Comparison of ENCODE assay signal across 18 cellular contexts in genomic region chr15:69575387-69575786, GRCh38.
A peak's percentile ranks its signal among the peaks of the same experiment; 100 is the strongest.
DNase-seq lines count a peak whose midpoint lies in the region; ATAC-seq and TF ChIP-seq lines count a peak whose summit lies in the region.
"Had no signal": no experiment of that assay in that cellular context is flagged by ENCODE, and none has a peak within 500 bp of the region (broad histone marks: within the 10 kb centered on the region; RNA-seq: fewer than 3 reads in every experiment).

No MANE protein-coding gene starts in this region.

- H3K27ac ChIP-seq in BLaER1 treated with 17β-estradiol and CSF1 and Interleukin-3, amounts not matched to agents 10 nM and 100 nM: no peak overlapping the region
- H3K27ac ChIP-seq in VCaP (peak overlapping the region; percentile 69), neutrophil (peak overlapping the region; percentile 41)
- H3K27ac ChIP-seq: HL-60, KMS-11, Peyer's patch, SK-N-MC had no signal

- ATAC-seq in HG03432 (IDR thresholded peaks at IDR 0.05; ENCODE audit: unreplicated experiment) (no peak), GM18505 (IDR thresholded peaks at IDR 0.05; ENCODE audit: unreplicated experiment) (no peak)

- no peak for TF ChIP-seq CTCF in VCaP (conservative IDR thresholded peaks at IDR 0.05)
- no peak for TF ChIP-seq CTCF in neutrophil (IDR thresholded peaks at IDR 0.05)

- no peaks in the 10 kb centered on the region for H3K9me3 ChIP-seq in BLaER1 treated with 17β-estradiol and CSF1 and Interleukin-3, amounts not matched to agents 10 nM and 100 nM (replicated peaks in 1 of 11)
- no peaks in the 10 kb centered on the region for H3K9me3 ChIP-seq in neutrophil
- H3K9me3 ChIP-seq: Caco-2, Peyer's patch had no signal

- no peak overlapping the region for H3K9ac ChIP-seq in BLaER1 treated with 17β-estradiol and CSF1 and Interleukin-3, amounts not matched to agents 10 nM and 100 nM
- H3K9ac ChIP-seq: KMS-11 had no signal

- DNase-seq in DMS53 (lab: John Stamatoyannopoulos, UW) (peak; percentile 26), DMS53 treated with DMSO at 0.1 percent for 48 hours (lab: John Stamatoyannopoulos, UW; ENCODE audit: unreplicated experiment) (no peak), LoVo (ENCODE audit: low spot score) (no peak)
- DNase-seq: Caco-2, GF-D8, HCEC 1CT, NCI-H1417 treated with DMSO at 0.1 percent for 48 hours, NCI-H2081 treated with DMSO at 0.1 percent for 48 hours, SIG-M5 had no signal

- H3K4me3 ChIP-seq in BLaER1 treated with 17β-estradiol and CSF1 and Interleukin-3, amounts not matched to agents 10 nM and 100 nM: no peak overlapping the region
- no peak overlapping the region for H3K4me3 ChIP-seq in neutrophil (ENCODE audit: low read depth in 1 of 2, low read length in 1 of 2)
- H3K4me3 ChIP-seq: Peyer's patch, SK-N-MC had no signal

- peak overlapping the region in 9 of 11 experiments; percentile 48 to 85 (median 54); a peak in 14 of 22 replicates for H3K4me2 ChIP-seq in BLaER1 treated with 17β-estradiol and CSF1 and Interleukin-3, amounts not matched to agents 10 nM and 100 nM
- H3K4me2 ChIP-seq: KMS-11 had no signal

- peaks cover 20 to 50% (median 26%) of the 10 kb centered on the region in 10 experiments for H3K4me1 ChIP-seq in BLaER1 treated with 17β-estradiol and CSF1 and Interleukin-3, amounts not matched to agents 10 nM and 100 nM
- peaks cover 11 to 17% of the 10 kb centered on the region in 2 experiments for H3K4me1 ChIP-seq in neutrophil (ENCODE audit: control insufficient read depth in 1 of 2, insufficient read depth in 1 of 2, low read depth in 1 of 2, low read length in 1 of 2)
- H3K4me1 ChIP-seq: Caco-2 had no signal

- H4K20me1 ChIP-seq in BLaER1 treated with 17β-estradiol and CSF1 and Interleukin-3, amounts not matched to agents 10 nM and 100 nM: peaks cover 0 to 30% (median 0%) of the 10 kb centered on the region in 11 experiments; a peak in 5 of 22 replicates

- H3K36me3 ChIP-seq in BLaER1 treated with 17β-estradiol and CSF1 and Interleukin-3, amounts not matched to agents 10 nM and 100 nM: no peaks in the 10 kb centered on the region
- H3K36me3 ChIP-seq in neutrophil: no peaks in the 10 kb centered on the region
- H3K36me3 ChIP-seq: Peyer's patch had no signal

- TF ChIP-seq POLR2A in GM18505 (IDR thresholded peaks at IDR 0.05; ENCODE audit: borderline replicate concordance, extremely low read depth, insufficient read depth, insufficient read length): no peak

- peaks cover 14 to 45% (median 35%) of the 10 kb centered on the region in 11 experiments; a peak in 19 of 22 replicates for H3K27me3 ChIP-seq in BLaER1 treated with 17β-estradiol and CSF1 and Interleukin-3, amounts not matched to agents 10 nM and 100 nM
- H3K27me3 ChIP-seq in neutrophil: peaks cover 9% of the 10 kb centered on the region
- H3K27me3 ChIP-seq: Peyer's patch had no signal

Comparison
In these comparisons a context has a peak if more than half of its experiments do, and no peak if none do; other contexts are left out.
1. H3K27ac ChIP-seq: peak in VCaP (single experiment) and neutrophil (single experiment); none in BLaER1 treated with 17β-estradiol and CSF1 and Interleukin-3, amounts not matched to agents 10 nM and 100 nM (0 of 11).